In the genomic region with DNA sequence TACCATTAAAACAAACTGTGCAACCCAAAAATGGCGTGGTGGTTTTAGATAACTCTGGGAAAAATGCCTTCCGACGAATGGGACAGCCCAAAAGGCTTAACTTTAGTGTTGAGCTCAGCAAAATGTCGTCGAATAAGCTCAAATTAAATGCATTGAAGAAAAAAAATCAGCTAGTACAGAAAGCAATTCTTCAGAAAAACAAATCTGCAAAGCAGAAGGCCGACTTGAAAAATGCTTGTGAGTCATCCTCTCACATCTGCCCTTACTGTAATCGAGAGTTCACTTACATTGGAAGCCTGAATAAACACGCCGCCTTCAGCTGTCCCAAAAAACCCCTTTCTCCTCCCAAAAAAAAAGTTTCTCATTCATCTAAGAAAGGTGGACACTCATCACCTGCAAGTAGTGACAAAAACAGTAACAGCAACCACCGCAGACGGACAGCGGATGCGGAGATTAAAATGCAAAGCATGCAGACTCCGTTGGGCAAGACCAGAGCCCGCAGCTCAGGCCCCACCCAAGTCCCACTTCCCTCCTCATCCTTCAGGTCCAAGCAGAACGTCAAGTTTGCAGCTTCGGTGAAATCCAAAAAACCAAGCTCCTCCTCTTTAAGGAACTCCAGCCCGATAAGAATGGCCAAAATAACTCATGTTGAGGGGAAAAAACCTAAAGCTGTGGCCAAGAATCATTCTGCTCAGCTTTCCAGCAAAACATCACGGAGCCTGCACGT, we compare ENCODE assay signal across 9 cellular contexts.
DNase-seq lines count a peak whose midpoint lies in the region; ATAC-seq and TF ChIP-seq lines count a peak whose summit lies in the region.
"Had no signal": no experiment of that assay in that cellular context is flagged by ENCODE, and none has a peak within 500 bp of the region (broad histone marks: within the 10 kb centered on the region; RNA-seq: fewer than 3 reads in every experiment).

No MANE protein-coding gene starts in this region.

- H3K9me3 Mint-ChIP-seq in activated naive CD8-positive, alpha-beta T cell (ENCODE audit: low read depth) = no peaks in the 10 kb centered on the region
- no peaks in the 10 kb centered on the region for H3K9me3 Mint-ChIP-seq in activated naive CD8-positive, alpha-beta T cell treated with anti-CD3 and anti-CD28 coated beads for 36 hours

- peak overlapping the region; percentile 13 to 15 for H3K4me3 ChIP-seq in tibial artery

- H3K27ac ChIP-seq in tibial artery = peak overlapping the region; percentile 9 to 27

- intact Hi-C loops in tibial artery (cut with DNase I; ENCODE audit: low total_unique reads) = no loop called here

- no peak for TF ChIP-seq CTCF in tibial artery (IDR thresholded peaks at IDR 0.05)

- peak overlapping the region; percentile 34 for H3K27ac Mint-ChIP-seq in activated naive CD8-positive, alpha-beta T cell
- H3K27ac Mint-ChIP-seq in activated naive CD8-positive, alpha-beta T cell treated with anti-CD3 and anti-CD28 coated beads for 36 hours = no peak overlapping the region

- no peaks in the 10 kb centered on the region for H3K27me3 Mint-ChIP-seq in activated naive CD8-positive, alpha-beta T cell
- no peaks in the 10 kb centered on the region for H3K27me3 Mint-ChIP-seq in activated naive CD8-positive, alpha-beta T cell treated with anti-CD3 and anti-CD28 coated beads for 36 hours

- no peak for ATAC-seq in HG03135 (IDR thresholded peaks at IDR 0.05; ENCODE audit: unreplicated experiment)

- no peak overlapping the region for H3K4me3 Mint-ChIP-seq in activated naive CD8-positive, alpha-beta T cell
- H3K4me3 Mint-ChIP-seq in activated naive CD8-positive, alpha-beta T cell treated with anti-CD3 and anti-CD28 coated beads for 36 hours = no peak overlapping the region

- no peak for DNase-seq in activated naive CD8-positive, alpha-beta T cell treated with anti-CD3 and anti-CD28 coated beads for 36 hours
- DNase-seq in astrocyte of the hippocampus (ENCODE audit: low read depth, low spot score) (peak; percentile 39), iris pigment epithelial cell (ENCODE audit: low read depth) (peak; percentile 87), tibial artery (no peak), kidney tubule cell (ENCODE audit: low spot score) (no peak), NCI-H2196 (lab: John Stamatoyannopoulos, UW; ENCODE audit: unreplicated experiment) (no peak)
- DNase-seq: NCI-H524 had no signal

- H3K4me1 Mint-ChIP-seq in activated naive CD8-positive, alpha-beta T cell (ENCODE audit: low read depth) = peaks cover 52% of the 10 kb centered on the region
- peaks cover 34% of the 10 kb centered on the region for H3K4me1 Mint-ChIP-seq in activated naive CD8-positive, alpha-beta T cell treated with anti-CD3 and anti-CD28 coated beads for 36 hours

- H3K36me3 ChIP-seq in tibial artery = peaks cover 20 to 56% (median 33%) of the 10 kb centered on the region in 3 donors

- H3K9me3 ChIP-seq in tibial artery = no peaks in the 10 kb centered on the region

- H3K27me3 ChIP-seq in tibial artery = no peaks in the 10 kb centered on the region

- peaks cover 0 to 40% (median 10%) of the 10 kb centered on the region in 4 donors for H3K4me1 ChIP-seq in tibial artery

- H3K36me3 Mint-ChIP-seq in activated naive CD8-positive, alpha-beta T cell = peaks cover 5% of the 10 kb centered on the region
- peaks cover 45% of the 10 kb centered on the region for H3K36me3 Mint-ChIP-seq in activated naive CD8-positive, alpha-beta T cell treated with anti-CD3 and anti-CD28 coated beads for 36 hours

Comparison
In these comparisons a context has a peak if more than half of its experiments do, and no peak if none do; other contexts are left out.
1. DNase-seq: peak in astrocyte of the hippocampus (single experiment) and iris pigment epithelial cell (single experiment); none in activated naive CD8-positive, alpha-beta T cell treated with anti-CD3 and anti-CD28 coated beads for 36 hours (single experiment), tibial artery (0 of 2), kidney tubule cell (single experiment) and NCI-H2196 (single experiment).